In genomic region chr4:4969298-4969697, GRCh38 we compare ENCODE assay signal across 17 cellular contexts. TPM values are rescaled to one million over a fixed set of nuclear protein-coding genes. Genes with fewer than 3 reads are reported as not detected.
DNase-seq lines count a peak whose midpoint lies in the region; ATAC-seq, FAIRE-seq and TF ChIP-seq lines count a peak whose summit lies in the region.
"Had no signal": no experiment of that assay in that cellular context is flagged by ENCODE, and none has a peak within 500 bp of the region (broad histone marks: within the 10 kb centered on the region; RNA-seq: fewer than 3 reads in every experiment).

No MANE protein-coding gene starts in this region.

- no peak overlapping the region for H3K27ac Mint-ChIP-seq in astrocyte (ENCODE audit: unreplicated experiment)
- no peak overlapping the region for H3K27ac Mint-ChIP-seq in stimulated activated memory B cell treated with anti-CD40 and anti-IgM and Interleukin-4, amounts not matched to agents 10 μg/mL and 1 μg/mL and 100 μg/mL, for 72 hours
- H3K27ac Mint-ChIP-seq: CD8-positive, alpha-beta T cell; endodermal cell; IgD-negative memory B cell; memory B cell had no signal

- H3K36me3 Mint-ChIP-seq in astrocyte (ENCODE audit: low read depth, unreplicated experiment) = no peaks in the 10 kb centered on the region
- no peaks in the 10 kb centered on the region for H3K36me3 Mint-ChIP-seq in stimulated activated memory B cell treated with anti-CD40 and anti-IgM and Interleukin-4, amounts not matched to agents 10 μg/mL and 1 μg/mL and 100 μg/mL, for 72 hours
- H3K36me3 Mint-ChIP-seq: CD8-positive, alpha-beta T cell had no signal

- peaks cover 5% of the 10 kb centered on the region for H3K9me3 Mint-ChIP-seq in astrocyte (ENCODE audit: unreplicated experiment)
- peaks cover 11% of the 10 kb centered on the region for H3K9me3 Mint-ChIP-seq in stimulated activated memory B cell treated with anti-CD40 and anti-IgM and Interleukin-4, amounts not matched to agents 10 μg/mL and 1 μg/mL and 100 μg/mL, for 72 hours

- DNase-seq in GM04504 (ENCODE audit: low read depth) (peak; percentile 43), astrocyte (ENCODE audit: low read depth) (no peak), left ventricle myocardium superior (peak; percentile 58), suprapubic skin (ENCODE audit: low spot score in 2 of 2) (peak; percentile 87 to 95), left lobe of liver (ENCODE audit: low spot score) (no peak)
- DNase-seq: activated effector memory CD4-positive, alpha-beta T cell treated with anti-CD3 and anti-CD28 coated beads, Interleukin-2, amount 50 U/mL, for 16 hours; brain microvascular endothelial cell; CD8-positive, alpha-beta T cell; endodermal cell; NCI-H1694; NCI-H526 treated with DMSO at 0.1 percent for 48 hours; stimulated activated CD4-positive, alpha-beta T cell treated with anti-CD3 and anti-CD28 coated beads, Interleukin-2, amount 100 ng/mL, for 24 hours had no signal

- FAIRE-seq in astrocyte (lab: Jason Lieb, UNC) = peak; percentile 17

- H2AFZ ChIP-seq in astrocyte (ENCODE audit: low read depth, low read length) = no peak overlapping the region

- WGBS in suprapubic skin = 26% methylated on average over 6 of the region's 8 CpGs

- TF ChIP-seq EP300 in suprapubic skin (IDR thresholded peaks at IDR 0.05) = no peak

- H3K4me2 ChIP-seq in astrocyte (ENCODE audit: low read length) = no peak overlapping the region

- TF ChIP-seq CTCF in astrocyte (IDR thresholded peaks at IDR 0.05; ENCODE audit: insufficient read depth, low read depth, low read length) = no peak
- TF ChIP-seq CTCF in suprapubic skin (IDR thresholded peaks at IDR 0.05) = no peak

- no peaks in the 10 kb centered on the region for H4K20me1 ChIP-seq in astrocyte (ENCODE audit: insufficient read depth, low read length)

- H3K4me3 ChIP-seq in astrocyte (ENCODE audit: insufficient read depth, low read depth, low read length) (no peak overlapping the region), suprapubic skin (no peak overlapping the region)

- no peaks in the 10 kb centered on the region for H3K4me1 Mint-ChIP-seq in astrocyte (ENCODE audit: low read depth, unreplicated experiment)
- no peaks in the 10 kb centered on the region for H3K4me1 Mint-ChIP-seq in stimulated activated memory B cell treated with anti-CD40 and anti-IgM and Interleukin-4, amounts not matched to agents 10 μg/mL and 1 μg/mL and 100 μg/mL, for 72 hours
- H3K4me1 Mint-ChIP-seq: endodermal cell, IgD-negative memory B cell, memory B cell had no signal

- peaks cover 29% of the 10 kb centered on the region for H3K27me3 Mint-ChIP-seq in astrocyte (ENCODE audit: low read depth, unreplicated experiment)
- peaks cover 8% of the 10 kb centered on the region for H3K27me3 Mint-ChIP-seq in stimulated activated memory B cell treated with anti-CD40 and anti-IgM and Interleukin-4, amounts not matched to agents 10 μg/mL and 1 μg/mL and 100 μg/mL, for 72 hours

- H3K36me3 ChIP-seq in astrocyte (ENCODE audit: insufficient read depth, low read length) (no peaks in the 10 kb centered on the region), suprapubic skin (no peaks in the 10 kb centered on the region)
- H3K36me3 ChIP-seq: brain microvascular endothelial cell had no signal

- H3K4me1 ChIP-seq in astrocyte (ENCODE audit: insufficient read depth, low read length) = no peaks in the 10 kb centered on the region
- peaks cover 3% of the 10 kb centered on the region for H3K4me1 ChIP-seq in suprapubic skin

- ATAC-seq in left ventricle myocardium superior (peak; percentile 70), GM19328 (IDR thresholded peaks at IDR 0.05; ENCODE audit: unreplicated experiment) (no peak), GM18909 (IDR thresholded peaks at IDR 0.05; ENCODE audit: poor library complexity, unreplicated experiment) (no peak), left lobe of liver (no peak)
- ATAC-seq in stimulated activated memory B cell treated with anti-CD40 and anti-IgM and Interleukin-4, amounts not matched to agents 10 μg/mL and 1 μg/mL and 100 μg/mL, for 72 hours = no peak
- ATAC-seq: CD8-positive, alpha-beta T cell had no signal

- no peak overlapping the region for H3K9ac ChIP-seq in astrocyte (ENCODE audit: low read length)

- H3K27ac ChIP-seq in astrocyte (ENCODE audit: low read depth, low read length) = no peak overlapping the region
- peak overlapping the region; percentile 24 for H3K27ac ChIP-seq in suprapubic skin
- H3K27ac ChIP-seq: brain microvascular endothelial cell had no signal

- H3K79me2 ChIP-seq in astrocyte (ENCODE audit: insufficient read depth, low read length) = no peaks in the 10 kb centered on the region

- intact Hi-C loops in left ventricle myocardium superior (cut with micrococcal nuclease) = no loop called here

- H3K4me3 Mint-ChIP-seq in astrocyte (ENCODE audit: unreplicated experiment) = no peak overlapping the region
- H3K4me3 Mint-ChIP-seq in stimulated activated memory B cell treated with anti-CD40 and anti-IgM and Interleukin-4, amounts not matched to agents 10 μg/mL and 1 μg/mL and 100 μg/mL, for 72 hours = no peak overlapping the region
- H3K4me3 Mint-ChIP-seq: CD8-positive, alpha-beta T cell; endodermal cell; IgD-negative memory B cell; memory B cell had no signal

- H3K27me3 ChIP-seq in astrocyte (ENCODE audit: insufficient read depth, low read length) = no peaks in the 10 kb centered on the region
- H3K27me3 ChIP-seq in suprapubic skin = no peaks in the 10 kb centered on the region
- H3K27me3 ChIP-seq: brain microvascular endothelial cell had no signal

- no peak for TF ChIP-seq POLR2A in suprapubic skin (IDR thresholded peaks at IDR 0.05)

- H3K9me3 ChIP-seq in astrocyte (ENCODE audit: insufficient read depth, low read depth, low read length) (peaks cover 3% of the 10 kb centered on the region), suprapubic skin (no peaks in the 10 kb centered on the region)

RNA-seq across cellular contexts. Expression of gene CYTL1, which starts 50.0 kb away (rescaled TPM):
- 9.2 and 9.6 TPM in 2 replicates for total RNA-seq in astrocyte
- 0.42 TPM for total RNA-seq in left ventricle myocardium superior
- under 1 TPM in 1 of 4 donors, not detected in 3; 0.68 TPM for total RNA-seq in suprapubic skin
- total RNA-seq in left lobe of liver = not detected
- total RNA-seq: CD8-positive, alpha-beta T cell had no signal

Comparison
In these comparisons a context has a peak if more than half of its experiments do, and no peak if none do; other contexts are left out.
1. DNase-seq: peak in GM04504 (single experiment), left ventricle myocardium superior (single experiment) and suprapubic skin (2 of 2); none in astrocyte (single experiment) and left lobe of liver (single experiment).